In genomic region chr6:141526985-141527384, GRCh38 we compare ENCODE assay signal across 1 cellular context.
TF ChIP-seq lines count a peak whose summit lies in the region.

No MANE protein-coding gene starts in this region.

TF ChIP-seq in HepG2, 621 proteins besides CTCF, POLR2A, EP300 and RAD21 (continued from another document and continues in another):
- TF ChIP-seq ESRRA (CRISPR knock-in tag; IDR thresholded peaks at IDR 0.05; ENCODE audit: low read depth) (peak; percentile 60; the same call in 1 of the 2 replicates), NFE2L1 (CRISPR knock-in tag; IDR thresholded peaks at IDR 0.05; ENCODE audit: borderline replicate concordance) (no peak), HMG20A (CRISPR knock-in tag; IDR thresholded peaks at IDR 0.05; ENCODE audit: borderline replicate concordance) (0 out of 2 replicates have a peak, but pooled peaks have one; percentile 55), PAXIP1 (CRISPR knock-in tag; conservative IDR thresholded peaks at IDR 0.05) (peak; percentile 93), HNF4G (IDR thresholded peaks at IDR 0.05; ENCODE audit: borderline replicate concordance, low read depth, low read length) (peak; percentile 84; the same call in 1 of the 2 replicates), HNF4G (CRISPR knock-in tag; IDR thresholded peaks at IDR 0.05; ENCODE audit: borderline replicate concordance, low read depth) (peak; percentile 74; the same call in 1 of the 2 replicates), PBX2 (CRISPR knock-in tag; IDR thresholded peaks at IDR 0.05) (no peak), KDM3A (CRISPR knock-in tag; IDR thresholded peaks at IDR 0.05; ENCODE audit: low read depth) (no peak), IRF1 (CRISPR knock-in tag; IDR thresholded peaks at IDR 0.05; ENCODE audit: low read depth) (no peak), ZNF17 (CRISPR knock-in tag; IDR thresholded peaks at IDR 0.05) (no peak), FOXA1 (IDR thresholded peaks at IDR 0.05) (no peak), FOXA1 (CRISPR knock-in tag; IDR thresholded peaks at IDR 0.05) (0 out of 2 replicates have a peak, but pooled peaks have one; percentile 34), ATF2 (CRISPR knock-in tag; IDR thresholded peaks at IDR 0.05) (peak; percentile 72), ZNF317 (CRISPR knock-in tag; IDR thresholded peaks at IDR 0.05) (peak; percentile 64; the same call in 1 of the 2 replicates), MEIS1 (CRISPR knock-in tag; IDR thresholded peaks at IDR 0.05; ENCODE audit: borderline replicate concordance) (peak; percentile 56; the same call in 1 of the 2 replicates), GATAD2A (CRISPR knock-in tag; IDR thresholded peaks at IDR 0.05) (peak; percentile 86), GMEB2 (CRISPR knock-in tag; IDR thresholded peaks at IDR 0.05; ENCODE audit: low read depth) (no peak), DPF2 (CRISPR knock-in tag; IDR thresholded peaks at IDR 0.05; ENCODE audit: borderline replicate concordance, low read depth) (peak; percentile 28; the same call in 1 of the 2 replicates), POLR2G (IDR thresholded peaks at IDR 0.05; ENCODE audit: low read depth, low read length) (no peak), ZNF264 (CRISPR knock-in tag; IDR thresholded peaks at IDR 0.05) (0 out of 2 replicates have a peak, but pooled peaks have one; percentile 47), ISL2 (CRISPR knock-in tag; IDR thresholded peaks at IDR 0.05) (peak; percentile 75), CREM (IDR thresholded peaks at IDR 0.05) (peak; percentile 63), CREM (CRISPR knock-in tag; IDR thresholded peaks at IDR 0.05) (no peak), ZNF710 (CRISPR knock-in tag; IDR thresholded peaks at IDR 0.05; ENCODE audit: borderline replicate concordance) (peak; percentile 87), MIXL1 (CRISPR knock-in tag; IDR thresholded peaks at IDR 0.05) (peak; percentile 97), ZNF770 (CRISPR knock-in tag; IDR thresholded peaks at IDR 0.05) (no peak), TEAD3 (CRISPR knock-in tag; optimal IDR thresholded peaks at IDR 0.05; ENCODE audit: borderline replicate concordance) (peak; percentile 71), ARID5B (CRISPR knock-in tag; IDR thresholded peaks at IDR 0.05) (peak; percentile 92), SOX13 (IDR thresholded peaks at IDR 0.05) (no peak; the same call in 1 of the 2 replicates), SOX13 (CRISPR knock-in tag; conservative IDR thresholded peaks at IDR 0.05 in 1 of 2, IDR thresholded peaks at IDR 0.05 in 1 of 2) (peak in 1 of 2 experiments; percentile 82; a peak in 2 of 4 replicates), ZGPAT (CRISPR knock-in tag; IDR thresholded peaks at IDR 0.05) (peak; percentile 51; the same call in 1 of the 2 replicates), FOXA3 (CRISPR knock-in tag; IDR thresholded peaks at IDR 0.05) (peak; percentile 62), CSRNP1 (CRISPR knock-in tag; IDR thresholded peaks at IDR 0.05) (no peak), SOX5 (CRISPR knock-in tag; IDR thresholded peaks at IDR 0.05; ENCODE audit: borderline replicate concordance) (peak; percentile 79), CEBPB (IDR thresholded peaks at IDR 0.05; ENCODE audit: borderline replicate concordance, low read depth, low read length) (peak; percentile 16; the same call in 1 of the 2 replicates), MED1 (CRISPR knock-in tag; IDR thresholded peaks at IDR 0.05) (peak; percentile 79)
